ENCODE assay signal across 29 cellular contexts in genomic region chr19:55593096-55593772, GRCh38.
"Had no signal": no experiment of that assay in that cellular context is flagged by ENCODE, and none has a peak within 500 bp of the region (broad histone marks: within the 10 kb centered on the region; RNA-seq: fewer than 3 reads in every experiment).

No MANE protein-coding gene starts in this region.

- H3K4me3 ChIP-seq: esophagus muscularis mucosa, heart right ventricle, left lung, lung, ovary, right lobe of liver, suprapubic skin, tibial nerve had no signal

- H3K27ac ChIP-seq: brain microvascular endothelial cell, esophagus muscularis mucosa, foreskin keratinocyte, heart right ventricle, left lung, neutrophil, ovary, right lobe of liver, suprapubic skin, tibial nerve had no signal

- H3K9me3 ChIP-seq: esophagus muscularis mucosa, heart right ventricle, left lung, neutrophil, ovary, right lobe of liver, suprapubic skin, tibial nerve had no signal

- ATAC-seq: activated CD8-positive, alpha-beta memory T cell treated with anti-CD3 and anti-CD28 coated beads, Interleukin-2, amount 10 ng/mL, durations not matched to agents 7 days and 5 days; activated CD8-positive, alpha-beta T cell treated with anti-CD3 and anti-CD28 coated beads, Interleukin-2, amount 10 ng/mL, durations not matched to agents 7 days and 5 days; foreskin keratinocyte; left lung; natural killer cell; stimulated activated effector memory CD8-positive, alpha-beta T cell treated with anti-CD3 and anti-CD28 coated beads, Interleukin-12 subunit alpha, Interleukin-12 subunit beta, amount 100 ng/mL, for 72 hours had no signal

- H3K4me3 Mint-ChIP-seq: activated B cell treated with CpG ODN at 0.5 μM for 24 hours; activated CD8-positive, alpha-beta memory T cell treated with anti-CD3 and anti-CD28 coated beads, Interleukin-2, amount 10 ng/mL, durations not matched to agents 7 days and 5 days; activated CD8-positive, alpha-beta T cell treated with anti-CD3 and anti-CD28 coated beads, Interleukin-2, amount 10 ng/mL, durations not matched to agents 7 days and 5 days; activated naive CD4-positive, alpha-beta T cell treated with anti-CD3 and anti-CD28 coated beads for 36 hours; activated naive CD8-positive, alpha-beta T cell treated with anti-CD3 and anti-CD28 coated beads, Interleukin-2, amount 10 ng/mL, durations not matched to agents 7 days and 5 days; natural killer cell; stimulated activated effector memory CD8-positive, alpha-beta T cell treated with anti-CD3 and anti-CD28 coated beads, Interleukin-12 subunit alpha, Interleukin-12 subunit beta, amount 100 ng/mL, for 72 hours; T-helper 2 cell treated with Interferon-gamma antibody and Interleukin-4, amounts not matched to agents 5 μg/mL and 100 μg/mL, for 36 hours had no signal

- H3K36me3 Mint-ChIP-seq: natural killer cell had no signal

- DNase-seq: activated B cell treated with CpG ODN at 0.5 μM for 24 hours; activated CD4-positive, alpha-beta T cell treated with anti-CD3 and anti-CD28 coated beads, Interleukin-2, amount 50 U/mL, for 1 hour; activated CD8-positive, alpha-beta memory T cell treated with anti-CD3 and anti-CD28 coated beads, Interleukin-2, amount 10 ng/mL, durations not matched to agents 7 days and 5 days; activated CD8-positive, alpha-beta T cell treated with anti-CD3 and anti-CD28 coated beads, Interleukin-2, amount 10 ng/mL, durations not matched to agents 7 days and 5 days; activated effector memory CD4-positive, alpha-beta T cell treated with Interleukin-2 at 50 U/mL for 16 hours; activated naive CD4-positive, alpha-beta T cell treated with anti-CD3 and anti-CD28 coated beads for 36 hours; activated naive CD8-positive, alpha-beta T cell treated with anti-CD3 and anti-CD28 coated beads, Interleukin-2, amount 10 ng/mL, durations not matched to agents 7 days and 5 days; amniotic stem cell; brain microvascular endothelial cell; caudate nucleus; cortex of kidney; foreskin keratinocyte; heart right ventricle; mesendoderm; natural killer cell; right lobe of liver; stimulated activated CD4-positive, alpha-beta T cell treated with anti-CD3 and anti-CD28 coated beads, Interleukin-12 subunit alpha, Interleukin-12 subunit beta, amount 100 ng/mL, for 4 hours; stimulated activated CD4-positive, alpha-beta T cell treated with anti-CD3 and anti-CD28 coated beads, Interleukin-4, amount 100 ng/mL, for 24 hours; T-helper 1 cell had no signal

- H3K27me3 Mint-ChIP-seq: activated B cell treated with CpG ODN at 0.5 μM for 24 hours; activated CD8-positive, alpha-beta memory T cell treated with anti-CD3 and anti-CD28 coated beads, Interleukin-2, amount 10 ng/mL, durations not matched to agents 7 days and 5 days; activated naive CD8-positive, alpha-beta T cell treated with anti-CD3 and anti-CD28 coated beads, Interleukin-2, amount 10 ng/mL, durations not matched to agents 7 days and 5 days; progenitor cell of endocrine pancreas had no signal

- H3K4me1 Mint-ChIP-seq: activated CD8-positive, alpha-beta memory T cell treated with anti-CD3 and anti-CD28 coated beads, Interleukin-2, amount 10 ng/mL, durations not matched to agents 7 days and 5 days; stimulated activated effector memory CD8-positive, alpha-beta T cell treated with anti-CD3 and anti-CD28 coated beads, Interleukin-12 subunit alpha, Interleukin-12 subunit beta, amount 100 ng/mL, for 72 hours had no signal

- H3K27ac Mint-ChIP-seq: activated B cell treated with CpG ODN at 0.5 μM for 24 hours; activated CD8-positive, alpha-beta memory T cell treated with anti-CD3 and anti-CD28 coated beads, Interleukin-2, amount 10 ng/mL, durations not matched to agents 7 days and 5 days; activated CD8-positive, alpha-beta T cell treated with anti-CD3 and anti-CD28 coated beads, Interleukin-2, amount 10 ng/mL, durations not matched to agents 7 days and 5 days; activated naive CD4-positive, alpha-beta T cell treated with anti-CD3 and anti-CD28 coated beads for 36 hours; activated naive CD8-positive, alpha-beta T cell treated with anti-CD3 and anti-CD28 coated beads, Interleukin-2, amount 10 ng/mL, durations not matched to agents 7 days and 5 days; natural killer cell; progenitor cell of endocrine pancreas; stimulated activated effector memory CD8-positive, alpha-beta T cell treated with anti-CD3 and anti-CD28 coated beads, Interleukin-12 subunit alpha, Interleukin-12 subunit beta, amount 100 ng/mL, for 72 hours; T-helper 2 cell treated with Interferon-gamma antibody and Interleukin-4, amounts not matched to agents 5 μg/mL and 100 μg/mL, for 36 hours had no signal

- H3K36me3 ChIP-seq: ovary had no signal

- H3K4me1 ChIP-seq: foreskin keratinocyte, left lung, right lobe of liver had no signal

- H3K27me3 ChIP-seq: brain microvascular endothelial cell, foreskin keratinocyte, heart right ventricle, left lung, ovary, right lobe of liver, suprapubic skin, tibial nerve had no signal

- H3K9me3 Mint-ChIP-seq: activated naive CD4-positive, alpha-beta T cell treated with anti-CD3 and anti-CD28 coated beads for 36 hours; activated naive CD8-positive, alpha-beta T cell treated with anti-CD3 and anti-CD28 coated beads, Interleukin-2, amount 10 ng/mL, durations not matched to agents 7 days and 5 days; natural killer cell; stimulated activated effector memory CD8-positive, alpha-beta T cell treated with anti-CD3 and anti-CD28 coated beads, Interleukin-12 subunit alpha, Interleukin-12 subunit beta, amount 100 ng/mL, for 72 hours; T-helper 2 cell treated with Interferon-gamma antibody and Interleukin-4, amounts not matched to agents 5 μg/mL and 100 μg/mL, for 36 hours had no signal
